ENCODE assay signal across 16 cellular contexts in genomic region chr12:3120701-3121100, GRCh38. TPM values are rescaled to one million over a fixed set of nuclear protein-coding genes. Genes with fewer than 3 reads are reported as not detected.
DNase-seq lines count a peak whose midpoint lies in the region; ATAC-seq, FAIRE-seq and TF ChIP-seq lines count a peak whose summit lies in the region.
"Had no signal": no experiment of that assay in that cellular context is flagged by ENCODE, and none has a peak within 500 bp of the region (broad histone marks: within the 10 kb centered on the region; RNA-seq: fewer than 3 reads in every experiment).

No MANE protein-coding gene starts in this region.

- intact Hi-C loops in heart left ventricle (cut with DNase I): loop anchor here in 3 of 10 donors (2.0 to 5.0 kb wide), 2 partner anchors 38 to 43 kb away; partner anchors contain the start of gene TSPAN9 (in 2 of the 3)
- intact Hi-C loops in Right ventricle myocardium superior (cut with DNase I): loop anchor here (5.0 kb wide), 1 partner anchor 33 kb away; no protein-coding TSS in a partner anchor
- intact Hi-C loops in esophagus squamous epithelium (cut with DNase I): no loop called here
- intact Hi-C loops in pancreas (cut with DNase I): no loop called here

- H3K4me1 ChIP-seq in heart left ventricle: peaks cover 29 to 80% (median 73%) of the 10 kb centered on the region in 12 donors
- peaks cover 8 to 76% (median 61%) of the 10 kb centered on the region in 3 donors for H3K4me1 ChIP-seq in esophagus squamous epithelium
- peaks cover 12 to 17% (median 14%) of the 10 kb centered on the region in 3 donors for H3K4me1 ChIP-seq in pancreas
- peaks cover 37 to 67% (median 49%) of the 10 kb centered on the region in 4 donors for H3K4me1 ChIP-seq in upper lobe of left lung
- H3K4me1 ChIP-seq in HAP-1: no peaks in the 10 kb centered on the region

- TF ChIP-seq POLR2A in heart left ventricle (IDR thresholded peaks at IDR 0.05) (no peak), esophagus squamous epithelium (IDR thresholded peaks at IDR 0.05) (no peak), upper lobe of left lung (IDR thresholded peaks at IDR 0.05) (no peak)

- TF ChIP-seq EP300 in upper lobe of left lung (IDR thresholded peaks at IDR 0.05): no peak

- DNase-seq in heart left ventricle (peak in 1 of 5 donors; percentile 23), Right ventricle myocardium superior (no peak), esophagus squamous epithelium (lab: John Stamatoyannopoulos, UW) (no peak), pancreas (no peak), upper lobe of left lung (no peak), NCI-H2029 (lab: John Stamatoyannopoulos, UW) (no peak), HAP-1 (ENCODE audit: low spot score in 2 of 2) (no peak)
- DNase-seq in stimulated activated CD4-positive, alpha-beta T cell treated with anti-CD3 and anti-CD28 coated beads, Interleukin-2, amount 100 ng/mL, for 24 hours: no peak
- DNase-seq: activated CD4-positive, alpha-beta T cell treated with anti-CD3 and anti-CD28 coated beads for 1 hour; activated CD8-positive, alpha-beta memory T cell treated with anti-CD3 and anti-CD28 coated beads, Interleukin-2, amount 10 ng/mL, durations not matched to agents 7 days and 5 days; activated gamma-delta T cell treated with Interleukin-2 at 50 U/mL for 16 hours; hypothalamus; MG63; NCI-H510A had no signal

- H3K27ac ChIP-seq in heart left ventricle (peak overlapping the region in 11 of 12 donors; percentile 69 to 89 (median 82)), esophagus squamous epithelium (peak overlapping the region; percentile 58 to 86 (median 76)), pancreas (peak overlapping the region; percentile 6 to 80 (median 30)), upper lobe of left lung (peak overlapping the region; percentile 74 to 82 (median 80))
- H3K27ac ChIP-seq: 22Rv1 had no signal

- H3K27me3 ChIP-seq in heart left ventricle (no peaks in the 10 kb centered on the region), esophagus squamous epithelium (peaks cover 0 to 3% (median 0%) of the 10 kb centered on the region in 4 donors), pancreas (no peaks in the 10 kb centered on the region), upper lobe of left lung (no peaks in the 10 kb centered on the region), HAP-1 (ENCODE audit: low read depth) (no peaks in the 10 kb centered on the region)
- H3K27me3 ChIP-seq: MG63 had no signal

- no peak for ATAC-seq in heart left ventricle
- ATAC-seq in Right ventricle myocardium superior (ENCODE audit: poor library complexity): no peak
- ATAC-seq in pancreas: no peak
- no peak for ATAC-seq in upper lobe of left lung (ENCODE audit: low FRiP score in 2 of 2)
- ATAC-seq: activated CD8-positive, alpha-beta memory T cell treated with anti-CD3 and anti-CD28 coated beads, Interleukin-2, amount 10 ng/mL, durations not matched to agents 7 days and 5 days; HCT116 had no signal

- no peak overlapping the region for H3K4me3 ChIP-seq in heart left ventricle
- H3K4me3 ChIP-seq in esophagus squamous epithelium: no peak overlapping the region
- H3K4me3 ChIP-seq in pancreas: no peak overlapping the region
- H3K4me3 ChIP-seq in upper lobe of left lung: no peak overlapping the region
- no peak overlapping the region for H3K4me3 ChIP-seq in HAP-1
- H3K4me3 ChIP-seq: MG63 had no signal

- H3K36me3 ChIP-seq in heart left ventricle (peaks cover 0 to under 1% (median 0%) of the 10 kb centered on the region in 9 donors), esophagus squamous epithelium (no peaks in the 10 kb centered on the region), pancreas (no peaks in the 10 kb centered on the region), upper lobe of left lung (no peaks in the 10 kb centered on the region), HAP-1 (replicated peaks) (no peaks in the 10 kb centered on the region)
- H3K36me3 ChIP-seq: MG63 had no signal

- H3K9me3 ChIP-seq in heart left ventricle (peaks cover 0 to 17% (median 5%) of the 10 kb centered on the region in 12 donors), esophagus squamous epithelium (peaks cover 0 to 11% (median 0%) of the 10 kb centered on the region in 3 donors), pancreas (no peaks in the 10 kb centered on the region), upper lobe of left lung (no peaks in the 10 kb centered on the region), HAP-1 (no peaks in the 10 kb centered on the region)

- in situ Hi-C loops in HAP-1 (cut with MboI; ENCODE audit: low sequenced_read_pairs): no loop called here

- TF ChIP-seq CTCF in heart left ventricle (IDR thresholded peaks at IDR 0.05): no peak
- TF ChIP-seq CTCF in esophagus squamous epithelium (IDR thresholded peaks at IDR 0.05): no peak
- no peak for TF ChIP-seq CTCF in pancreas (IDR thresholded peaks at IDR 0.05)
- no peak for TF ChIP-seq CTCF in upper lobe of left lung (IDR thresholded peaks at IDR 0.05)

- no peak for FAIRE-seq in pancreas (lab: Jason Lieb, UNC)

- 89 to 96% (median 95%) methylated on average over 4 to 5 of the region's 5 CpGs for WGBS in heart left ventricle, 4 donors
- WGBS in esophagus squamous epithelium, 2 donors: 75 to 80% methylated on average over 1 to 5 of the region's 5 CpGs
- WGBS in pancreas, 2 donors: 88 to 89% methylated on average over 5 of the region's 5 CpGs
- 94 to 95% methylated on average over 5 of the region's 5 CpGs for WGBS in upper lobe of left lung, 2 donors

RNA-seq across cellular contexts. Expression of gene TSPAN9, which starts 43.5 kb away (rescaled TPM):
- total RNA-seq in heart left ventricle: 100 to 1,000 TPM in 8 of 9 donors, 10 to 100 TPM in 1; 70.0 to 387 (median 158) TPM
- polyA plus RNA-seq in heart left ventricle: 100 to 1,000 TPM; 109 to 120 TPM
- total RNA-seq in Right ventricle myocardium superior: 156 TPM
- total RNA-seq in esophagus squamous epithelium: 10 to 100 TPM; 10.6 to 23.7 (median 17.6) TPM
- 10 to 100 TPM in 3 of 6 donors, 1 to 10 TPM in 3; 7.8 to 19.5 (median 10.4) TPM for total RNA-seq in pancreas
- polyA plus RNA-seq in pancreas: 10 to 100 TPM; 15.0 to 15.5 TPM
- total RNA-seq in upper lobe of left lung: 10 to 100 TPM; 25.2 to 62.9 (median 44.2) TPM
- total RNA-seq: activated CD8-positive, alpha-beta memory T cell treated with anti-CD3 and anti-CD28 coated beads, Interleukin-2, amount 10 ng/mL, durations not matched to agents 7 days and 5 days had no signal

Comparison
In these comparisons a context has a peak if more than half of its experiments do, and no peak if none do; other contexts are left out.
1. H3K27ac ChIP-seq: peak in every context shown above with its lines; median percentile 82 in heart left ventricle; 80 in upper lobe of left lung; 76 in esophagus squamous epithelium; 30 in pancreas.